In genomic region chr4:144366425-144366824, GRCh38 we compare ENCODE assay signal across 16 cellular contexts.
DNase-seq lines count a peak whose midpoint lies in the region; ATAC-seq lines count a peak whose summit lies in the region.
"Had no signal": no experiment of that assay in that cellular context is flagged by ENCODE, and none has a peak within 500 bp of the region (broad histone marks: within the 10 kb centered on the region; RNA-seq: fewer than 3 reads in every experiment).

No MANE protein-coding gene starts in this region.

- no peaks in the 10 kb centered on the region for H3K27me3 Mint-ChIP-seq in stimulated activated naive CD8-positive, alpha-beta T cell treated with anti-CD3 and anti-CD28 coated beads, Interleukin-15, amount 100 ng/mL, for 72 hours
- H3K27me3 Mint-ChIP-seq: CD4-positive, alpha-beta T cell had no signal

- intact Hi-C loops in sciatic nerve (cut with DNase I): no loop called here
- intact Hi-C loops in head of caudate nucleus (cut with DNase I): no loop called here

- DNase-seq in adipocyte (ENCODE audit: low read depth) (peak; percentile 21), fibroblast of gingiva (ENCODE audit: low read depth) (peak; percentile 25), sciatic nerve (ENCODE audit: low spot score) (no peak), head of caudate nucleus (no peak)
- no peak for DNase-seq in stimulated activated naive CD8-positive, alpha-beta T cell treated with anti-CD3 and anti-CD28 coated beads, Interleukin-15, amount 100 ng/mL, for 72 hours
- DNase-seq: AML-193; Caco-2; Calu3; CD4-positive, alpha-beta T cell; CD8-positive, alpha-beta T cell; DMS79 treated with DMSO at 0.1 percent for 48 hours; GF-D8 had no signal

- no peak overlapping the region for H3K4me3 Mint-ChIP-seq in stimulated activated naive CD8-positive, alpha-beta T cell treated with anti-CD3 and anti-CD28 coated beads, Interleukin-15, amount 100 ng/mL, for 72 hours
- H3K4me3 Mint-ChIP-seq: B cell; CD4-positive, alpha-beta T cell; CD8-positive, alpha-beta T cell had no signal

- no peak overlapping the region for H3K4me3 ChIP-seq in adipocyte (ENCODE audit: low read length)
- H3K4me3 ChIP-seq: A549; BLaER1 treated with 17β-estradiol and CSF1 and Interleukin-3, amounts not matched to agents 10 nM and 100 nM had no signal

- H3K9me3 Mint-ChIP-seq in stimulated activated naive CD8-positive, alpha-beta T cell treated with anti-CD3 and anti-CD28 coated beads, Interleukin-15, amount 100 ng/mL, for 72 hours: no peaks in the 10 kb centered on the region
- H3K9me3 Mint-ChIP-seq: CD4-positive, alpha-beta T cell; CD8-positive, alpha-beta T cell had no signal

- no peak overlapping the region for H3K27ac Mint-ChIP-seq in stimulated activated naive CD8-positive, alpha-beta T cell treated with anti-CD3 and anti-CD28 coated beads, Interleukin-15, amount 100 ng/mL, for 72 hours
- H3K27ac Mint-ChIP-seq: B cell; CD4-positive, alpha-beta T cell; CD8-positive, alpha-beta T cell had no signal

- ATAC-seq in sciatic nerve (peak; percentile 93), GM19463 (IDR thresholded peaks at IDR 0.05; ENCODE audit: unreplicated experiment) (no peak)
- ATAC-seq in stimulated activated naive CD8-positive, alpha-beta T cell treated with anti-CD3 and anti-CD28 coated beads, Interleukin-15, amount 100 ng/mL, for 72 hours: no peak
- ATAC-seq: A549; CD8-positive, alpha-beta T cell had no signal

- no peaks in the 10 kb centered on the region for H3K4me1 Mint-ChIP-seq in stimulated activated naive CD8-positive, alpha-beta T cell treated with anti-CD3 and anti-CD28 coated beads, Interleukin-15, amount 100 ng/mL, for 72 hours
- H3K4me1 Mint-ChIP-seq: B cell had no signal

- H3K27me3 ChIP-seq in adipocyte (replicated peaks; ENCODE audit: control insufficient read depth, insufficient read depth, low read length): peaks cover 17% of the 10 kb centered on the region
- H3K27me3 ChIP-seq: BLaER1 treated with 17β-estradiol and CSF1 and Interleukin-3, amounts not matched to agents 10 nM and 100 nM had no signal

- H3K9ac ChIP-seq in adipocyte (ENCODE audit: low read length): no peak overlapping the region
- H3K9ac ChIP-seq: BLaER1 treated with 17β-estradiol and CSF1 and Interleukin-3, amounts not matched to agents 10 nM and 100 nM had no signal

- H3K36me3 ChIP-seq in adipocyte (ENCODE audit: control insufficient read depth, insufficient read depth, low read length, severe bottlenecking): no peaks in the 10 kb centered on the region
- H3K36me3 ChIP-seq: BLaER1 treated with 17β-estradiol and CSF1 and Interleukin-3, amounts not matched to agents 10 nM and 100 nM had no signal

- H3K4me1 ChIP-seq in adipocyte (ENCODE audit: control insufficient read depth, insufficient read depth, low read length): no peaks in the 10 kb centered on the region
- H3K4me1 ChIP-seq: A549; BLaER1 treated with 17β-estradiol and CSF1 and Interleukin-3, amounts not matched to agents 10 nM and 100 nM; Caco-2 had no signal

- H3K9me3 ChIP-seq in adipocyte (ENCODE audit: control insufficient read depth, low read length): no peaks in the 10 kb centered on the region
- H3K9me3 ChIP-seq: A549; BLaER1 treated with 17β-estradiol and CSF1 and Interleukin-3, amounts not matched to agents 10 nM and 100 nM; Caco-2 had no signal

Comparison
In these comparisons a context has a peak if more than half of its experiments do, and no peak if none do; other contexts are left out.
1. DNase-seq: peak in adipocyte (single experiment) and fibroblast of gingiva (single experiment); none in sciatic nerve (single experiment), stimulated activated naive CD8-positive, alpha-beta T cell treated with anti-CD3 and anti-CD28 coated beads, Interleukin-15, amount 100 ng/mL, for 72 hours (0 of 2) and head of caudate nucleus (0 of 42).